ENCODE assay signal across 8 cellular contexts in the genomic region with DNA sequence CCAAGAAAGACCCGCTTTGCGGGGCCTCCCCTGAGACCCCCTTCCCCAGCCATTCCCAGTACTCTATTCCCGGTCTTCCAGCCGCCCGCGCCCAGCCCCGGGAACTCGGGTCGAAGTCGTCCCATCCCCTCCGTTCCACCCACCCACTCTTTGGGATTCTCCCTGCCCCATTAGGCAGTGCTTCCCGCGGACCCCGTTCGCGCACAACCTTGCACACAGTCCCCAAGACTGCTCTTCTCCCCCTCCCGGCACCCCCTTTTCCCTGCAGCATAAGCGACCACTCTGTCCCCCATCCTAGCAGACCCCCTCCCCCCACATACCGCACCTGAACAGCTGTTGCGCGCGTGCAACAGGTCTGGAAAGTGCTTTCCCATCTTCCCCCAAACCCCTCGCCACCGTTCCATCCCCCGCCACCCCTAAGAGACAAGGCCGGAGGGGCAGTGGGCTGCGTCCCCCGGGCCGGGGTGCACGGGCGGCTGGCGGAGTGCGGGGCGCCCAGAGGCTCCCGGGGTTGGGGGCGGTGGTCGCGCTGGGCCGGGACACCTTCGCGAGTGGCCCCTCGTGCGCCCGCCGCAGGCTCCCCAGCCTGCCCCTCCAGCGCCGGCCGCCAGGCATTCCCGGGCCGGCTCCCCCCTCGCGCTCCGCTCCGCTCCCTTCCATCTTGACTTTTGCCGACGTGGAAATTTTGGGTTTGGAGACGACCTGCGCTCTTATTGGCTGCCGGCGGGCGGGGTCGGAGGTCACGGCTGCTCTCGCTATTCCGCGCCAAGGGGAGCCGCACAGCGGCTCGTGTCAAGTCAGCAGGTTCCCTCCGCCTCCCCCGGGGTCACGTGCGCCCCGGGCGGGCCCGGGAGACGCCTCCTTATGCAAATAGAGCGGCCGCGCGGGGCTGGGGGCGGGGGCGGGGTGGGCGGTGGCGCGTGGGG.
A peak's percentile ranks its signal among the peaks of the same experiment; 100 is the strongest.
DNase-seq lines count a peak whose midpoint lies in the region; ATAC-seq and TF ChIP-seq lines count a peak whose summit lies in the region.

No MANE protein-coding gene starts in this region.

- CTCF ChIA-PET in CD4-positive, alpha-beta T cell (lab: Charles Lee) = interaction anchor here (1.0 kb wide), 2 partner anchors 54 to 1200 kb away, joined by 3 read pairs; no protein-coding TSS in a partner anchor

- H3K27ac ChIP-seq in CD4-positive, alpha-beta T cell (ENCODE audit: low read depth, low read length) = no peak overlapping the region

- no peaks in the 10 kb centered on the region for H3K27me3 Mint-ChIP-seq in CD4-positive, alpha-beta T cell
- H3K27me3 Mint-ChIP-seq in endothelial cell (ENCODE audit: unreplicated experiment) = peaks cover 12% of the 10 kb centered on the region
- no peaks in the 10 kb centered on the region for H3K27me3 Mint-ChIP-seq in mesothelial cell of epicardium (ENCODE audit: low read depth)

- H3K27ac Mint-ChIP-seq in CD4-positive, alpha-beta T cell = peak overlapping the region; percentile 69
- H3K27ac Mint-ChIP-seq in endothelial cell (ENCODE audit: unreplicated experiment) (no peak overlapping the region), mesothelial cell of epicardium (peak overlapping the region; percentile 93)

- peaks cover 30% of the 10 kb centered on the region for H3K4me1 Mint-ChIP-seq in CD4-positive, alpha-beta T cell (ENCODE audit: low read depth)
- H3K4me1 Mint-ChIP-seq in endothelial cell (ENCODE audit: unreplicated experiment) = peaks cover 24% of the 10 kb centered on the region
- peaks cover 24% of the 10 kb centered on the region for H3K4me1 Mint-ChIP-seq in mesothelial cell of epicardium

- peak; percentile 77 to 92 (median 84) for DNase-seq in CD4-positive, alpha-beta T cell
- DNase-seq in NCI-H774 (lab: John Stamatoyannopoulos, UW) (peak; percentile 92), endothelial cell (ENCODE audit: low spot score) (peak; percentile 93), mesothelial cell of epicardium (ENCODE audit: low spot score in 2 of 2, unreplicated experiment in 2 of 2) (peak; percentile 78 to 86)
- peak; percentile 50 to 60 (median 52) for DNase-seq in activated CD8-positive, alpha-beta memory T cell treated with anti-CD3 and anti-CD28 coated beads for 48 hours (ENCODE audit: low read depth in 2 of 3, low spot score in 2 of 3)
- DNase-seq in stimulated activated CD8-positive, alpha-beta memory T cell treated with anti-CD3 and anti-CD28 coated beads, Interleukin-15, amount 100 ng/mL, for 48 hours (ENCODE audit: low read depth in 2 of 2) = peak; percentile 75 to 78

- ATAC-seq in CD4-positive, alpha-beta T cell (ENCODE audit: poor library complexity) = peak; percentile 98
- ATAC-seq in GM19397 (IDR thresholded peaks at IDR 0.05; ENCODE audit: unreplicated experiment) = peak; percentile 86
- peak; percentile 71 for ATAC-seq in HG03558 (IDR thresholded peaks at IDR 0.05; ENCODE audit: extremely low read depth, unreplicated experiment)

- POLR2A ChIA-PET in CD4-positive, alpha-beta T cell (lab: Charles Lee) = interaction anchor here (0.9 to 1.0 kb wide), 2 partner anchors 9 to 55 kb away, joined by 3 read pairs; no protein-coding TSS in a partner anchor

- intact Hi-C loops in CD4-positive, alpha-beta T cell (cut with DNase I, micrococcal nuclease) = loop anchor here in 1 of 2 experiments (2.0 to 5.0 kb wide), 8 partner anchors 112 to 1383 kb away; partner anchors contain the start of genes CBX3, HNRNPA2B1 and NFE2L3

- H3K4me3 Mint-ChIP-seq in CD4-positive, alpha-beta T cell = peak overlapping the region; percentile 96
- H3K4me3 Mint-ChIP-seq in endothelial cell (ENCODE audit: unreplicated experiment) (peak overlapping the region; percentile 97), mesothelial cell of epicardium (peak overlapping the region; percentile 90)

- H3K27me3 ChIP-seq in CD4-positive, alpha-beta T cell (ENCODE audit: control insufficient read depth, insufficient read depth, low read length) = no peaks in the 10 kb centered on the region

- H3K9me3 ChIP-seq in CD4-positive, alpha-beta T cell (ENCODE audit: control insufficient read depth, low read length) = no peaks in the 10 kb centered on the region

- H3K9me3 Mint-ChIP-seq in CD4-positive, alpha-beta T cell = no peaks in the 10 kb centered on the region
- H3K9me3 Mint-ChIP-seq in endothelial cell (ENCODE audit: unreplicated experiment) (no peaks in the 10 kb centered on the region), mesothelial cell of epicardium (peaks cover 8% of the 10 kb centered on the region)

- no peak for TF ChIP-seq CTCF in CD4-positive, alpha-beta T cell (IDR thresholded peaks at IDR 0.05)
- TF ChIP-seq CTCF in endothelial cell (IDR thresholded peaks at IDR 0.05; ENCODE audit: unreplicated experiment) = no peak
- TF ChIP-seq CTCF in mesothelial cell of epicardium (IDR thresholded peaks at IDR 0.05; ENCODE audit: unreplicated experiment) = no peak

- no peaks in the 10 kb centered on the region for H3K36me3 Mint-ChIP-seq in CD4-positive, alpha-beta T cell (ENCODE audit: low read depth)
- peaks cover 5% of the 10 kb centered on the region for H3K36me3 Mint-ChIP-seq in endothelial cell (ENCODE audit: low read depth, unreplicated experiment)
- no peaks in the 10 kb centered on the region for H3K36me3 Mint-ChIP-seq in mesothelial cell of epicardium
